Comparison of ENCODE assay signal across 1 cellular context in the genomic region with DNA sequence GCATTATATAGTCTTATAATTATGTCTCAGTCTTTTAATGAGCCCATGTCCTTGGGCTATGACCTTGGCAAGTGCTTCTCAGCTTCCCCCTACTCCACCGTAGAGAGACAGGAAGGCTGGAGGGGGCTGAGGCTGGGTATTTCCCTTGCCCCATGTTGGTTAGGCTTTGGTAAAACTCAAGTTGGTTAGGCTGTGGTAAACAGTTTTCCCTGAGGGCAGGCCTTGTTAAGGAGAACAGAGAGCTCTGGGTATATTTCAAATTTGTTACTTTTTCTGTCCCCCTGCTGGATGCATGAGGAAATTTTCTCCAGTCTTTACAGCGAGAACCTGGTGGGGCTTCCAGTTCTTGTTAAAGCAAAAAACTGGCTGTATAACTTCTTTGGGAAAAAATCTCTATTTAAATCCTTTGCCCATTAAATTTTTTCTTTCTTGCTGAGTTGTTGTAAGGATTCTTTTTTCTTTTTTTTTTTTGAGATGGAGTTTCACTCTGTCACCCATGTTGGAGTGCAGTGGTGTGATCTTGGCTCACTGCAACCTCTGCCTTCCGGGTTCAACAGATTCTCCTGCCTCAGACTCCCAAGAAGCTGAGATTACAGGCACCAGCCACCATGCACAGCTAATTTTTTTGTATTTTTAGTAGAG.
TF ChIP-seq lines count a peak whose summit lies in the region.

No MANE protein-coding gene starts in this region.

TF ChIP-seq in K562, 482 proteins besides CTCF, POLR2A, EP300 and RAD21 (continued from another document and continues in another):
- TF ChIP-seq ZBTB5 (IDR thresholded peaks at IDR 0.05) (no peak), MXI1 (IDR thresholded peaks at IDR 0.05; ENCODE audit: low read depth, low read length) (no peak), L3MBTL2 (IDR thresholded peaks at IDR 0.05) (peak; percentile 12; the same call in 1 of the 2 replicates), ESRRA (IDR thresholded peaks at IDR 0.05; ENCODE audit: borderline replicate concordance, low read depth) (peak; percentile 94), MIER1 (IDR thresholded peaks at IDR 0.05; ENCODE audit: low read depth) (no peak), TFE3 (CRISPR knock-in tag; IDR thresholded peaks at IDR 0.05) (no peak), PYGO2 (tag; IDR thresholded peaks at IDR 0.05) (no peak), ZNF280A (IDR thresholded peaks at IDR 0.05; ENCODE audit: low read depth, partially characterized antibody) (no peak), ARID4B (CRISPR knock-in tag; IDR thresholded peaks at IDR 0.05) (no peak), ZNF253 (CRISPR knock-in tag; conservative IDR thresholded peaks at IDR 0.05) (no peak), ZNF133 (CRISPR knock-in tag; IDR thresholded peaks at IDR 0.05) (no peak), PHB (CRISPR knock-in tag; IDR thresholded peaks at IDR 0.05) (no peak), ZNF695 (CRISPR knock-in tag; IDR thresholded peaks at IDR 0.05) (no peak), CSDE1 (IDR thresholded peaks at IDR 0.05) (no peak), NONO (IDR thresholded peaks at IDR 0.05; ENCODE audit: low read depth in 2 of 2, low read length in 1 of 2) (no peak), CREM (IDR thresholded peaks at IDR 0.05; ENCODE audit: low read depth) (no peak), SREBF1 (IDR thresholded peaks at IDR 0.05; ENCODE audit: borderline replicate concordance, low read depth, low read length) (no peak), HMBOX1 (IDR thresholded peaks at IDR 0.05) (peak; percentile 73), DMBX1 (CRISPR knock-in tag; IDR thresholded peaks at IDR 0.05; ENCODE audit: borderline replicate concordance) (0 out of 2 replicates have a peak, but pooled peaks have one; percentile 22), KLF16 (IDR thresholded peaks at IDR 0.05) (no peak)
- TF ChIP-seq, protein P1, sequence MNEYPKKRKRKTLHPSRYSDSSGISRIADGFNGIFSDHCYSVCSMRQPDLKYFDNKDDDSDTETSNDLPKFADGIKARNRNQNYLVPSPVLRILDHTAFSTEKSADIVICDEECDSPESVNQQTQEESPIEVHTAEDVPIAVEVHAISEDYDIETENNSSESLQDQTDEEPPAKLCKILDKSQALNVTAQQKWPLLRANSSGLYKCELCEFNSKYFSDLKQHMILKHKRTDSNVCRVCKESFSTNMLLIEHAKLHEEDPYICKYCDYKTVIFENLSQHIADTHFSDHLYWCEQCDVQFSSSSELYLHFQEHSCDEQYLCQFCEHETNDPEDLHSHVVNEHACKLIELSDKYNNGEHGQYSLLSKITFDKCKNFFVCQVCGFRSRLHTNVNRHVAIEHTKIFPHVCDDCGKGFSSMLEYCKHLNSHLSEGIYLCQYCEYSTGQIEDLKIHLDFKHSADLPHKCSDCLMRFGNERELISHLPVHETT (CRISPR knock-in tag; conservative IDR thresholded peaks at IDR 0.05 in 1 of 2, IDR thresholded peaks at IDR 0.05 in 1 of 2): 0 out of 4 replicates have a peak, but pooled peaks of 1 of the 2 experiments have one; percentile 30
- TF ChIP-seq, protein P2, sequence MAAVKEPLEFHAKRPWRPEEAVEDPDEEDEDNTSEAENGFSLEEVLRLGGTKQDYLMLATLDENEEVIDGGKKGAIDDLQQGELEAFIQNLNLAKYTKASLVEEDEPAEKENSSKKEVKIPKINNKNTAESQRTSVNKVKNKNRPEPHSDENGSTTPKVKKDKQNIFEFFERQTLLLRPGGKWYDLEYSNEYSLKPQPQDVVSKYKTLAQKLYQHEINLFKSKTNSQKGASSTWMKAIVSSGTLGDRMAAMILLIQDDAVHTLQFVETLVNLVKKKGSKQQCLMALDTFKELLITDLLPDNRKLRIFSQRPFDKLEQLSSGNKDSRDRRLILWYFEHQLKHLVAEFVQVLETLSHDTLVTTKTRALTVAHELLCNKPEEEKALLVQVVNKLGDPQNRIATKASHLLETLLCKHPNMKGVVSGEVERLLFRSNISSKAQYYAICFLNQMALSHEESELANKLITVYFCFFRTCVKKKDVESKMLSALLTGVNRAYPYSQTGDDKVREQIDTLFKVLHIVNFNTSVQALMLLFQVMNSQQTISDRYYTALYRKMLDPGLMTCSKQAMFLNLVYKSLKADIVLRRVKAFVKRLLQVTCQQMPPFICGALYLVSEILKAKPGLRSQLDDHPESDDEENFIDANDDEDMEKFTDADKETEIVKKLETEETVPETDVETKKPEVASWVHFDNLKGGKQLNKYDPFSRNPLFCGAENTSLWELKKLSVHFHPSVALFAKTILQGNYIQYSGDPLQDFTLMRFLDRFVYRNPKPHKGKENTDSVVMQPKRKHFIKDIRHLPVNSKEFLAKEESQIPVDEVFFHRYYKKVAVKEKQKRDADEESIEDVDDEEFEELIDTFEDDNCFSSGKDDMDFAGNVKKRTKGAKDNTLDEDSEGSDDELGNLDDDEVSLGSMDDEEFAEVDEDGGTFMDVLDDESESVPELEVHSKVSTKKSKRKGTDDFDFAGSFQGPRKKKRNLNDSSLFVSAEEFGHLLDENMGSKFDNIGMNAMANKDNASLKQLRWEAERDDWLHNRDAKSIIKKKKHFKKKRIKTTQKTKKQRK (IDR thresholded peaks at IDR 0.05; ENCODE audit: borderline replicate concordance, low read depth, low read length): no peak
- TF ChIP-seq, protein P3, sequence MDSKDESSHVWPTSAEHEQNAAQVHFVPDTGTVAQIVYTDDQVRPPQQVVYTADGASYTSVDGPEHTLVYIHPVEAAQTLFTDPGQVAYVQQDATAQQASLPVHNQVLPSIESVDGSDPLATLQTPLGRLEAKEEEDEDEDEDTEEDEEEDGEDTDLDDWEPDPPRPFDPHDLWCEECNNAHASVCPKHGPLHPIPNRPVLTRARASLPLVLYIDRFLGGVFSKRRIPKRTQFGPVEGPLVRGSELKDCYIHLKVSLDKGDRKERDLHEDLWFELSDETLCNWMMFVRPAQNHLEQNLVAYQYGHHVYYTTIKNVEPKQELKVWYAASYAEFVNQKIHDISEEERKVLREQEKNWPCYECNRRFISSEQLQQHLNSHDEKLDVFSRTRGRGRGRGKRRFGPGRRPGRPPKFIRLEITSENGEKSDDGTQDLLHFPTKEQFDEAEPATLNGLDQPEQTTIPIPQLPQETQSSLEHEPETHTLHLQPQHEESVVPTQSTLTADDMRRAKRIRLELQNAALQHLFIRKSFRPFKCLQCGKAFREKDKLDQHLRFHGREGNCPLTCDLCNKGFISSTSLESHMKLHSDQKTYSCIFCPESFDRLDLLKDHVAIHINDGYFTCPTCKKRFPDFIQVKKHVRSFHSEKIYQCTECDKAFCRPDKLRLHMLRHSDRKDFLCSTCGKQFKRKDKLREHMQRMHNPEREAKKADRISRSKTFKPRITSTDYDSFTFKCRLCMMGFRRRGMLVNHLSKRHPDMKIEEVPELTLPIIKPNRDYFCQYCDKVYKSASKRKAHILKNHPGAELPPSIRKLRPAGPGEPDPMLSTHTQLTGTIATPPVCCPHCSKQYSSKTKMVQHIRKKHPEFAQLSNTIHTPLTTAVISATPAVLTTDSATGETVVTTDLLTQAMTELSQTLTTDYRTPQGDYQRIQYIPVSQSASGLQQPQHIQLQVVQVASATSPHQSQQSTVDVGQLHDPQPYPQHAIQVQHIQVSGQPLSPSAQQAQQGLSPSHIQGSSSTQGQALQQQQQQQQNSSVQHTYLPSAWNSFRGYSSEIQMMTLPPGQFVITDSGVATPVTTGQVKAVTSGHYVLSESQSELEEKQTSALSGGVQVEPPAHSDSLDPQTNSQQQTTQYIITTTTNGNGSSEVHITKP (IDR thresholded peaks at IDR 0.05; ENCODE audit: partially characterized antibody): peak; percentile 61
